ENCODE assay signal across 37 cellular contexts in genomic region chr4:124736526-124736925, GRCh38.
"Had no signal": no experiment of that assay in that cellular context is flagged by ENCODE, and none has a peak within 500 bp of the region (broad histone marks: within the 10 kb centered on the region; RNA-seq: fewer than 3 reads in every experiment).

No MANE protein-coding gene starts in this region.

- H3K4me1 ChIP-seq: adrenal gland, body of pancreas, breast epithelium had no signal

- H3K36me3 ChIP-seq: adrenal gland, brain microvascular endothelial cell, breast epithelium, WERI-Rb-1 had no signal

- H3K27me3 ChIP-seq: adrenal gland, body of pancreas, brain microvascular endothelial cell, breast epithelium had no signal

- DNase-seq: activated CD4-positive, alpha-beta memory T cell treated with anti-CD3 and anti-CD28 coated beads, Interleukin-2, amount 10 ng/mL, durations not matched to agents 7 days and 5 days; activated CD4-positive, alpha-beta T cell treated with anti-CD3 and anti-CD28 coated beads for 1 hour; activated CD4-positive, alpha-beta T cell treated with anti-CD3 and anti-CD28 coated beads for 36 hours; activated CD4-positive, alpha-beta T cell treated with anti-CD3 and anti-CD28 coated beads for 48 hours; activated CD4-positive, alpha-beta T cell treated with anti-CD3 and anti-CD28 coated beads, Interleukin-2, amount 10 ng/mL, durations not matched to agents 7 days and 5 days; activated CD4-positive, alpha-beta T cell treated with anti-CD3 and anti-CD28 coated beads, Interleukin-2, amount 50 U/mL, for 48 hours; activated CD4-positive, CD25-positive, alpha-beta regulatory T cell; activated CD8-positive, alpha-beta memory T cell treated with anti-CD3 and anti-CD28 coated beads for 24 hours; activated CD8-positive, alpha-beta memory T cell treated with anti-CD3 and anti-CD28 coated beads, Interleukin-2, amount 10 ng/mL, durations not matched to agents 7 days and 5 days; activated CD8-positive, alpha-beta memory T cell treated with anti-CD3 and anti-CD28 coated beads, Interleukin-2, amount 50 U/mL, for 48 hours; activated CD8-positive, alpha-beta T cell treated with anti-CD3 and anti-CD28 coated beads, Interleukin-2, amount 10 ng/mL, durations not matched to agents 7 days and 5 days; activated effector memory CD4-positive, alpha-beta T cell treated with anti-CD3 and anti-CD28 coated beads, Interleukin-2, amount 50 U/mL, for 16 hours; activated gamma-delta T cell treated with Interleukin-2 at 50 U/mL for 16 hours; activated naive CD4-positive, alpha-beta T cell; activated naive CD4-positive, alpha-beta T cell treated with anti-CD3 and anti-CD28 coated beads for 36 hours; activated naive CD4-positive, alpha-beta T cell treated with anti-CD3 and anti-CD28 coated beads, Interleukin-2, amount 50 U/mL, for 16 hours; activated naive CD8-positive, alpha-beta T cell treated with anti-CD3 and anti-CD28 coated beads for 36 hours; activated T-cell treated with anti-CD3 and anti-CD28 coated beads, Interleukin-2, amount 50 U/mL, for 1 hour; activated T-cell treated with anti-CD3 and anti-CD28 coated beads, Interleukin-2, amount 50 U/mL, for 4 hours; activated T-cell treated with anti-CD3 and anti-CD28 coated beads, Interleukin-2, amount 50 U/mL, for 72 hours; adrenal gland; amniotic stem cell; aorta; body of pancreas; brain microvascular endothelial cell; central memory CD4-positive, alpha-beta T cell; T-helper 1 cell; T-helper 2 cell; T-helper 9 cell; WERI-Rb-1 had no signal

- FAIRE-seq: astrocyte, TTC549 had no signal

- H3K4me3 ChIP-seq: adrenal gland, body of pancreas, breast epithelium had no signal

- ATAC-seq: activated CD4-positive, alpha-beta T cell treated with anti-CD3 and anti-CD28 coated beads for 36 hours; activated CD4-positive, CD25-positive, alpha-beta regulatory T cell treated with anti-CD3 and anti-CD28 coated beads, Interleukin-2, amount 50 U/mL, for 24 hours; activated CD8-positive, alpha-beta memory T cell treated with anti-CD3 and anti-CD28 coated beads, Interleukin-2, amount 10 ng/mL, durations not matched to agents 7 days and 5 days; activated CD8-positive, alpha-beta T cell treated with anti-CD3 and anti-CD28 coated beads, Interleukin-2, amount 10 ng/mL, durations not matched to agents 7 days and 5 days; activated naive CD4-positive, alpha-beta T cell treated with anti-CD3 and anti-CD28 coated beads, Interleukin-2, amount 50 U/mL, for 72 hours; activated T-cell treated with anti-CD3 and anti-CD28 coated beads, Interleukin-2, amount 50 U/mL, for 4 hours; activated T-cell treated with anti-CD3 and anti-CD28 coated beads, Interleukin-2, amount 50 U/mL, for 72 hours; activated T-helper 17 cell treated with anti-CD3 and anti-CD28 coated beads, Interleukin-2, amount 50 U/mL, for 72 hours; body of pancreas; WTC11 had no signal

- H3K9me3 ChIP-seq: adrenal gland, body of pancreas, breast epithelium had no signal

- H3K27ac ChIP-seq: adrenal gland, body of pancreas, brain microvascular endothelial cell, breast epithelium, WERI-Rb-1 had no signal
